Comparison of ENCODE assay signal across 1 cellular context in genomic region chrX:41116948-41117347, GRCh38.
TF ChIP-seq lines count a peak whose summit lies in the region.

No MANE protein-coding gene starts in this region.

TF ChIP-seq in GM12878, 131 proteins besides CTCF, POLR2A, EP300 and RAD21 (continued from another document):
- TF ChIP-seq HSF1 (IDR thresholded peaks at IDR 0.05; ENCODE audit: low read depth, low read length) (no peak), CREB1 (IDR thresholded peaks at IDR 0.05; ENCODE audit: low read depth) (0 out of 2 replicates have a peak, but pooled peaks have one; percentile 19), NFIC (IDR thresholded peaks at IDR 0.05; ENCODE audit: low read depth, low read length) (peak; percentile 56; the same call in 1 of the 2 replicates), SREBF2 (IDR thresholded peaks at IDR 0.05; ENCODE audit: low read length) (no peak), LARP7 (IDR thresholded peaks at IDR 0.05) (no peak), ASH2L (IDR thresholded peaks at IDR 0.05; ENCODE audit: borderline replicate concordance, low read depth) (no peak), GATAD2B (conservative IDR thresholded peaks at IDR 0.05; ENCODE audit: low read depth) (no peak), FOXM1 (IDR thresholded peaks at IDR 0.05; ENCODE audit: low read depth, low read length) (no peak), ZBTB33 (IDR thresholded peaks at IDR 0.05) (no peak), JUNB (IDR thresholded peaks at IDR 0.05) (peak; percentile 78), YBX1 (IDR thresholded peaks at IDR 0.05) (no peak), MTA2 (IDR thresholded peaks at IDR 0.05; ENCODE audit: low read depth) (peak; percentile 69; the same call in 1 of the 2 replicates), NR2C1 (IDR thresholded peaks at IDR 0.05) (no peak), KAT2A (conservative IDR thresholded peaks at IDR 0.05; ENCODE audit: control insufficient read depth, low read depth, low read length) (no peak), RCOR1 (conservative IDR thresholded peaks at IDR 0.05; ENCODE audit: low read depth, low read length) (no peak), IRF3 (IDR thresholded peaks at IDR 0.05) (no peak), ZNF274 (IDR thresholded peaks at IDR 0.05; ENCODE audit: insufficient read depth, insufficient read length) (no peak), ATF7 (IDR thresholded peaks at IDR 0.05; ENCODE audit: low read depth) (peak; percentile 75), MTA3 (IDR thresholded peaks at IDR 0.05; ENCODE audit: borderline replicate concordance, low read length) (no peak; the same call in 1 of the 2 replicates)
- TF ChIP-seq, protein P1, sequence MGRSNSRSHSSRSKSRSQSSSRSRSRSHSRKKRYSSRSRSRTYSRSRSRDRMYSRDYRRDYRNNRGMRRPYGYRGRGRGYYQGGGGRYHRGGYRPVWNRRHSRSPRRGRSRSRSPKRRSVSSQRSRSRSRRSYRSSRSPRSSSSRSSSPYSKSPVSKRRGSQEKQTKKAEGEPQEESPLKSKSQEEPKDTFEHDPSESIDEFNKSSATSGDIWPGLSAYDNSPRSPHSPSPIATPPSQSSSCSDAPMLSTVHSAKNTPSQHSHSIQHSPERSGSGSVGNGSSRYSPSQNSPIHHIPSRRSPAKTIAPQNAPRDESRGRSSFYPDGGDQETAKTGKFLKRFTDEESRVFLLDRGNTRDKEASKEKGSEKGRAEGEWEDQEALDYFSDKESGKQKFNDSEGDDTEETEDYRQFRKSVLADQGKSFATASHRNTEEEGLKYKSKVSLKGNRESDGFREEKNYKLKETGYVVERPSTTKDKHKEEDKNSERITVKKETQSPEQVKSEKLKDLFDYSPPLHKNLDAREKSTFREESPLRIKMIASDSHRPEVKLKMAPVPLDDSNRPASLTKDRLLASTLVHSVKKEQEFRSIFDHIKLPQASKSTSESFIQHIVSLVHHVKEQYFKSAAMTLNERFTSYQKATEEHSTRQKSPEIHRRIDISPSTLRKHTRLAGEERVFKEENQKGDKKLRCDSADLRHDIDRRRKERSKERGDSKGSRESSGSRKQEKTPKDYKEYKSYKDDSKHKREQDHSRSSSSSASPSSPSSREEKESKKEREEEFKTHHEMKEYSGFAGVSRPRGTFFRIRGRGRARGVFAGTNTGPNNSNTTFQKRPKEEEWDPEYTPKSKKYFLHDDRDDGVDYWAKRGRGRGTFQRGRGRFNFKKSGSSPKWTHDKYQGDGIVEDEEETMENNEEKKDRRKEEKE (IDR thresholded peaks at IDR 0.05) = no peak
